In genomic region chr1:162335126-162335525, GRCh38 we compare ENCODE assay signal across 19 cellular contexts. TPM values are rescaled to one million over a fixed set of nuclear protein-coding genes. Genes with fewer than 3 reads are reported as not detected.
DNase-seq lines count a peak whose midpoint lies in the region; ATAC-seq and TF ChIP-seq lines count a peak whose summit lies in the region.
"Had no signal": no experiment of that assay in that cellular context is flagged by ENCODE, and none has a peak within 500 bp of the region (broad histone marks: within the 10 kb centered on the region; RNA-seq: fewer than 3 reads in every experiment).

No MANE protein-coding gene starts in this region.

- ATAC-seq in WTC11 (peak; percentile 34; the same call in 1 of the 2 replicates), HG02938 (IDR thresholded peaks at IDR 0.05; ENCODE audit: unreplicated experiment) (no peak)
- ATAC-seq: CD8-positive, alpha-beta T cell had no signal

- TF ChIP-seq CTCF in WTC11 (IDR thresholded peaks at IDR 0.05) (no peak), endothelial cell (IDR thresholded peaks at IDR 0.05; ENCODE audit: unreplicated experiment) (no peak), nephron progenitor cell (IDR thresholded peaks at IDR 0.05) (no peak), A673 (conservative IDR thresholded peaks at IDR 0.05; ENCODE audit: low read depth, low read length) (no peak)

- no peak overlapping the region for H3K4me3 ChIP-seq in A673 (ENCODE audit: low read depth, low read length, poor library complexity, severe bottlenecking)
- H3K4me3 ChIP-seq: HAP-1 had no signal

- no TSS peak for BruUV-seq in A673 (replicated peaks; lab: Mats Ljungman, UMichigan)

- peak; percentile 16 for DNase-seq in DMS79 treated with DMSO at 0.1 percent for 48 hours (lab: John Stamatoyannopoulos, UW)
- no peak for DNase-seq in DMS79 (lab: John Stamatoyannopoulos, UW)
- no peak for DNase-seq in WTC11 (ENCODE audit: low spot score)
- peak; percentile 8 for DNase-seq in endothelial cell (ENCODE audit: low spot score)
- no peak for DNase-seq in nephron progenitor cell
- no peak for DNase-seq in A673 (ENCODE audit: low spot score)
- no peak for DNase-seq in stimulated activated naive CD4-positive, alpha-beta T cell (lab: John Stamatoyannopoulos, UW)
- DNase-seq: CD8-positive, alpha-beta T cell; IMR-90; Kasumi-1; NCI-H1930; NCI-H2171 treated with DMSO at 0.1 percent for 48 hours; NCI-H510A treated with DMSO at 0.1 percent for 48 hours; NCI-H82 had no signal

- H3K9me3 ChIP-seq in A673 (ENCODE audit: low read depth, low read length, poor library complexity, severe bottlenecking) = no peaks in the 10 kb centered on the region
- H3K9me3 ChIP-seq: HAP-1 had no signal

- POLR2A ChIA-PET in WTC11 (lab: Charles Lee) (no interaction called here), A673 (lab: Charles Lee; ENCODE audit: low non-redundant PET) (no interaction called here)

- H3K36me3 ChIP-seq in A673 (ENCODE audit: insufficient read depth, low read length, poor library complexity, severe bottlenecking) = no peaks in the 10 kb centered on the region
- H3K36me3 ChIP-seq: HAP-1 had no signal

- intact Hi-C loops in A673 (cut with micrococcal nuclease; ENCODE audit: unreplicated experiment) = no loop called here

- H3K36me3 Mint-ChIP-seq in WTC11 (no peaks in the 10 kb centered on the region), endothelial cell (ENCODE audit: low read depth, unreplicated experiment) (no peaks in the 10 kb centered on the region), nephron progenitor cell (ENCODE audit: low read depth) (no peaks in the 10 kb centered on the region)
- H3K36me3 Mint-ChIP-seq: CD8-positive, alpha-beta T cell had no signal

- H3K27ac Mint-ChIP-seq in WTC11 (no peak overlapping the region), endothelial cell (ENCODE audit: unreplicated experiment) (no peak overlapping the region), nephron progenitor cell (peak overlapping the region; percentile 47)
- H3K27ac Mint-ChIP-seq: CD8-positive, alpha-beta T cell had no signal

- CTCF ChIA-PET in WTC11 (lab: Charles Lee) = interaction anchor here (1.3 to 1.6 kb wide), 2 partner anchors 12 to 23 kb away, joined by 3 to 4 read pairs; no protein-coding TSS in a partner anchor
- CTCF ChIA-PET in A673 (lab: Charles Lee) = no interaction called here

- H3K4me3 Mint-ChIP-seq in WTC11 (no peak overlapping the region), endothelial cell (ENCODE audit: unreplicated experiment) (no peak overlapping the region), nephron progenitor cell (no peak overlapping the region)
- H3K4me3 Mint-ChIP-seq: CD8-positive, alpha-beta T cell had no signal

- no peaks in the 10 kb centered on the region for H3K4me1 ChIP-seq in A673 (ENCODE audit: insufficient read depth, low read length, poor library complexity, severe bottlenecking)

- no peak overlapping the region for H3K27ac ChIP-seq in A673 (ENCODE audit: low read depth, low read length, poor library complexity, severe bottlenecking)
- H3K27ac ChIP-seq: 22Rv1 had no signal

- H3K9me3 Mint-ChIP-seq in WTC11 (no peaks in the 10 kb centered on the region), endothelial cell (ENCODE audit: unreplicated experiment) (no peaks in the 10 kb centered on the region), nephron progenitor cell (no peaks in the 10 kb centered on the region)
- H3K9me3 Mint-ChIP-seq: CD8-positive, alpha-beta T cell had no signal

- no peaks in the 10 kb centered on the region for H3K27me3 ChIP-seq in A673 (replicated peaks; ENCODE audit: insufficient read depth, low read depth, low read length, poor library complexity)

- H3K4me1 Mint-ChIP-seq in WTC11 = peaks cover 25% of the 10 kb centered on the region
- peaks cover 21% of the 10 kb centered on the region for H3K4me1 Mint-ChIP-seq in endothelial cell (ENCODE audit: unreplicated experiment)
- no peaks in the 10 kb centered on the region for H3K4me1 Mint-ChIP-seq in nephron progenitor cell

- H3K27me3 Mint-ChIP-seq in WTC11 (ENCODE audit: low read depth) = no peaks in the 10 kb centered on the region
- peaks cover 1% of the 10 kb centered on the region for H3K27me3 Mint-ChIP-seq in endothelial cell (ENCODE audit: unreplicated experiment)
- H3K27me3 Mint-ChIP-seq in nephron progenitor cell (ENCODE audit: low read depth, poor library complexity) = no peaks in the 10 kb centered on the region

TF ChIP-seq in WTC11, 78 proteins besides CTCF, POLR2A, EP300 and RAD21 (continues in another document):
- TF ChIP-seq ATF6 (CRISPR knock-in tag; IDR thresholded peaks at IDR 0.05) (no peak), MYBL2 (CRISPR knock-in tag; IDR thresholded peaks at IDR 0.05) (no peak), FOXP4 (CRISPR knock-in tag; IDR thresholded peaks at IDR 0.05) (no peak), ZBTB21 (CRISPR knock-in tag; IDR thresholded peaks at IDR 0.05; ENCODE audit: borderline replicate concordance) (no peak), ZNF317 (CRISPR knock-in tag; IDR thresholded peaks at IDR 0.05; ENCODE audit: borderline replicate concordance, low read depth) (no peak), ZSCAN18 (CRISPR knock-in tag; IDR thresholded peaks at IDR 0.05) (no peak), ESRRA (CRISPR knock-in tag; IDR thresholded peaks at IDR 0.05; ENCODE audit: borderline replicate concordance) (no peak), SMAD4 (CRISPR knock-in tag; IDR thresholded peaks at IDR 0.05) (no peak), NFYB (CRISPR knock-in tag; conservative IDR thresholded peaks at IDR 0.05; ENCODE audit: low read depth) (no peak), NFATC4 (CRISPR knock-in tag; IDR thresholded peaks at IDR 0.05) (no peak), ZNF121 (CRISPR knock-in tag; IDR thresholded peaks at IDR 0.05) (no peak), RELA (CRISPR knock-in tag; IDR thresholded peaks at IDR 0.05; ENCODE audit: borderline replicate concordance) (no peak)

RNA-seq across cellular contexts. Expression of gene SPATA46, which starts 41.5 kb away (rescaled TPM):
- total RNA-seq in WTC11 (2021) = not detected in 3 replicates
- total RNA-seq in endothelial cell (ENCODE audit: unreplicated experiment) = not detected
- total RNA-seq in A673 (2021) = not detected in 2 replicates
- total RNA-seq: CD8-positive, alpha-beta T cell; G401; HT-29; IMR-90 had no signal

RNA-seq across cellular contexts. Expression of gene C1orf226, which starts 46.4 kb away (rescaled TPM):
- total RNA-seq in WTC11 (2021) (15.7 to 21.4 TPM (median 18.8 TPM) in 3 replicates), endothelial cell (ENCODE audit: unreplicated experiment) (28.2 TPM), A673 (2021) (27.9 and 34.3 TPM in 2 replicates)
- total RNA-seq: CD8-positive, alpha-beta T cell had no signal

Comparison
In these comparisons a context has a peak if more than half of its experiments do, and no peak if none do; other contexts are left out.
1. DNase-seq: peak in DMS79 treated with DMSO at 0.1 percent for 48 hours (single experiment) and endothelial cell (single experiment); none in DMS79 (single experiment), WTC11 (single experiment), nephron progenitor cell (single experiment), A673 (single experiment) and stimulated activated naive CD4-positive, alpha-beta T cell (0 of 6).